ENCODE assay signal across 8 cellular contexts in genomic region chr19:11482384-11483050, GRCh38. TPM values are rescaled to one million over a fixed set of nuclear protein-coding genes. Genes with fewer than 3 reads are reported as not detected.
DNase-seq lines count a peak whose midpoint lies in the region; ATAC-seq and TF ChIP-seq lines count a peak whose summit lies in the region.

No MANE protein-coding gene starts in this region.

- peak overlapping the region in 1 of 2 donors; percentile 13 for H3K4me3 ChIP-seq in prostate gland

- intact Hi-C loops in cardiac septum (cut with DNase I) (loop anchor here (2.0 to 5.0 kb wide), 2 partner anchors 100 to 346 kb away; partner anchors contain the start of gene EPOR), prostate gland (cut with DNase I) (loop anchor here (5.0 kb wide), 1 partner anchor 190 kb away; no protein-coding TSS in a partner anchor)

- H3K4me1 ChIP-seq in prostate gland (replicated peaks), result no peaks in the 10 kb centered on the region

- no peaks in the 10 kb centered on the region for H3K36me3 ChIP-seq in prostate gland

- no peak overlapping the region for H3K27ac ChIP-seq in prostate gland

- 3% methylated on average over 37 of the region's 58 CpGs for WGBS in prostate gland

- H3K9me3 ChIP-seq in prostate gland, result no peaks in the 10 kb centered on the region

- peaks cover 26% of the 10 kb centered on the region for H3K27me3 ChIP-seq in prostate gland (replicated peaks; ENCODE audit: insufficient read depth)

- ATAC-seq in HG02623 (IDR thresholded peaks at IDR 0.05; ENCODE audit: unreplicated experiment), result peak; percentile 43

- peak; percentile 25 for TF ChIP-seq POLR2A in prostate gland (IDR thresholded peaks at IDR 0.05)

- DNase-seq in GM10266 (ENCODE audit: extremely low spot score), result peak; percentile 98
- DNase-seq in NCI-H1417 (lab: John Stamatoyannopoulos, UW), result peak; percentile 65 to 99 (median 96)
- DNase-seq in SW480 (ENCODE audit: low spot score), result peak; percentile 64
- peak; percentile 62 for DNase-seq in activated naive CD8-positive, alpha-beta T cell treated with anti-CD3 and anti-CD28 coated beads, Interleukin-2, amount 50 U/mL, for 16 hours (ENCODE audit: low read depth, low spot score)
- peak; percentile 89 for DNase-seq in cardiac septum (ENCODE audit: low spot score)
- DNase-seq in prostate gland (ENCODE audit: low spot score), result peak; percentile 58
- peak; percentile 80 for DNase-seq in ureter (ENCODE audit: low spot score)

- TF ChIP-seq CTCF in GM10266 (IDR thresholded peaks at IDR 0.05; ENCODE audit: control insufficient read depth, insufficient read depth, low read depth, missing control alignments) (peak; percentile 98), prostate gland (IDR thresholded peaks at IDR 0.05) (peak; percentile 89 to 98 (median 94))

RNA-seq across cellular contexts. Expression of gene ELAVL3, which starts 1.7 kb away (rescaled TPM):
- total RNA-seq in cardiac septum, result 0.89 TPM
- 1 to 10 TPM in 1 of 2 donors, under 1 TPM in 1; 0.57 to 1.5 TPM for total RNA-seq in prostate gland
- total RNA-seq in ureter, result not detected

RNA-seq across cellular contexts. Expression of gene ZNF653, which starts 23.1 kb away (rescaled TPM):
- total RNA-seq in cardiac septum, result 5.3 TPM
- 10 to 100 TPM; 11.2 to 25.8 TPM for total RNA-seq in prostate gland
- total RNA-seq in ureter, result 10.9 TPM

RNA-seq across cellular contexts. Expression of gene ECSIT, which starts 46.4 kb away (rescaled TPM):
- total RNA-seq in cardiac septum (92.9 TPM), prostate gland (10 to 100 TPM; 93.0 to 94.7 TPM), ureter (43.7 TPM)

RNA-seq across cellular contexts. Expression of gene PRKCSH, which starts 47.1 kb away (rescaled TPM):
- total RNA-seq in cardiac septum (100 TPM), prostate gland (100 to 1,000 TPM; 229 to 238 TPM), ureter (267 TPM)

RNA-seq across cellular contexts. Expression of gene ODAD3, which starts 47.6 kb away (rescaled TPM):
- total RNA-seq in cardiac septum (0.43 TPM), prostate gland (1 to 10 TPM; 1.3 to 2.7 TPM), ureter (0.78 TPM)
